8 cellular contexts compared by ENCODE assay signal in genomic region chr9:131738838-131739191, GRCh38. TPM values are rescaled to one million over a fixed set of nuclear protein-coding genes. Genes with fewer than 3 reads are reported as not detected.
DNase-seq lines count a peak whose midpoint lies in the region; ATAC-seq and TF ChIP-seq lines count a peak whose summit lies in the region.

No MANE protein-coding gene starts in this region.

- ATAC-seq in heart right ventricle (peak in 2 of 8 donors; percentile 9 to 10), HG02870 (IDR thresholded peaks at IDR 0.05; ENCODE audit: unreplicated experiment) (no peak)
- ATAC-seq in stimulated activated naive CD8-positive, alpha-beta T cell treated with anti-CD3 and anti-CD28 coated beads, Interleukin-15, amount 100 ng/mL, for 72 hours, result peak; percentile 10

- H3K4me1 ChIP-seq in heart right ventricle, result peaks cover 10 to 65% (median 57%) of the 10 kb centered on the region in 9 donors
- H3K4me1 ChIP-seq in iPS-18a (ENCODE audit: control insufficient read depth, low read depth, low read length), result peaks cover 5% of the 10 kb centered on the region

- peaks cover 59% of the 10 kb centered on the region for H3K4me1 Mint-ChIP-seq in activated CD4-positive, alpha-beta memory T cell treated with anti-CD3 and anti-CD28 coated beads, Interleukin-2, amount 10 ng/mL, durations not matched to agents 7 days and 5 days
- peaks cover 62% of the 10 kb centered on the region for H3K4me1 Mint-ChIP-seq in stimulated activated naive CD8-positive, alpha-beta T cell treated with anti-CD3 and anti-CD28 coated beads, Interleukin-15, amount 100 ng/mL, for 72 hours

- H3K27me3 ChIP-seq in heart right ventricle, result no peaks in the 10 kb centered on the region
- H3K27me3 ChIP-seq in iPS-18a (ENCODE audit: control insufficient read depth, insufficient read depth, low read length), result no peaks in the 10 kb centered on the region

- WGBS in heart right ventricle, 2 donors, result 22 to 23% methylated on average over 7 of the region's 7 CpGs

- H3K9me3 Mint-ChIP-seq in activated CD4-positive, alpha-beta memory T cell treated with anti-CD3 and anti-CD28 coated beads, Interleukin-2, amount 10 ng/mL, durations not matched to agents 7 days and 5 days, result no peaks in the 10 kb centered on the region
- no peaks in the 10 kb centered on the region for H3K9me3 Mint-ChIP-seq in stimulated activated naive CD8-positive, alpha-beta T cell treated with anti-CD3 and anti-CD28 coated beads, Interleukin-15, amount 100 ng/mL, for 72 hours

- DNase-seq in heart right ventricle (no peak), cardiac septum (ENCODE audit: low spot score) (no peak), putamen (ENCODE audit: low spot score) (no peak), NOMO-1 treated with dmso at 0.1 percent for 144 hours (lab: John Stamatoyannopoulos, UW; ENCODE audit: unreplicated experiment) (no peak)
- no peak for DNase-seq in activated CD4-positive, alpha-beta memory T cell treated with anti-CD3 and anti-CD28 coated beads, Interleukin-2, amount 10 ng/mL, durations not matched to agents 7 days and 5 days
- peak in 1 of 2 donors; percentile 26 for DNase-seq in stimulated activated naive CD8-positive, alpha-beta T cell treated with anti-CD3 and anti-CD28 coated beads, Interleukin-15, amount 100 ng/mL, for 72 hours

- peak overlapping the region; percentile 71 for H3K9ac ChIP-seq in iPS-18a (ENCODE audit: low read length)

- intact Hi-C loops in heart right ventricle (cut with DNase I), result loop anchor here in 6 of 10 donors (2.0 to 10.0 kb wide), 5 partner anchors 37 to 146 kb away; no protein-coding TSS in a partner anchor
- intact Hi-C loops in cardiac septum (cut with DNase I), result loop anchor here (5.0 kb wide), 1 partner anchor 122 kb away; no protein-coding TSS in a partner anchor

- peak overlapping the region; percentile 97 for H3K4me3 Mint-ChIP-seq in activated CD4-positive, alpha-beta memory T cell treated with anti-CD3 and anti-CD28 coated beads, Interleukin-2, amount 10 ng/mL, durations not matched to agents 7 days and 5 days
- H3K4me3 Mint-ChIP-seq in stimulated activated naive CD8-positive, alpha-beta T cell treated with anti-CD3 and anti-CD28 coated beads, Interleukin-15, amount 100 ng/mL, for 72 hours, result peak overlapping the region; percentile 93 to 98

- H3K27me3 Mint-ChIP-seq in activated CD4-positive, alpha-beta memory T cell treated with anti-CD3 and anti-CD28 coated beads, Interleukin-2, amount 10 ng/mL, durations not matched to agents 7 days and 5 days, result no peaks in the 10 kb centered on the region
- no peaks in the 10 kb centered on the region for H3K27me3 Mint-ChIP-seq in stimulated activated naive CD8-positive, alpha-beta T cell treated with anti-CD3 and anti-CD28 coated beads, Interleukin-15, amount 100 ng/mL, for 72 hours

- TF ChIP-seq CTCF in heart right ventricle (IDR thresholded peaks at IDR 0.05), result no peak

- H3K9me3 ChIP-seq in heart right ventricle, result no peaks in the 10 kb centered on the region
- H3K9me3 ChIP-seq in iPS-18a (ENCODE audit: control insufficient read depth, low read depth, low read length), result no peaks in the 10 kb centered on the region

- H3K36me3 Mint-ChIP-seq in activated CD4-positive, alpha-beta memory T cell treated with anti-CD3 and anti-CD28 coated beads, Interleukin-2, amount 10 ng/mL, durations not matched to agents 7 days and 5 days (ENCODE audit: low read depth), result peaks cover 41% of the 10 kb centered on the region

- POLR2A ChIA-PET in activated CD4-positive, alpha-beta memory T cell treated with anti-CD3 and anti-CD28 coated beads, Interleukin-2, amount 10 ng/mL, durations not matched to agents 7 days and 5 days (lab: Charles Lee), result interaction anchor here (0.7 to 14.7 kb wide), 15 partner anchors 10 to 465 kb away, joined by 3 to 238 read pairs (median 5); partner anchors contain the start of gene POMT1

- H3K27ac ChIP-seq in heart right ventricle (peak overlapping the region; percentile 70 to 96 (median 90)), iPS-18a (ENCODE audit: low read length) (no peak overlapping the region)

- H3K4me3 ChIP-seq in heart right ventricle, result peak overlapping the region; percentile 58 to 90 (median 70)
- H3K4me3 ChIP-seq in iPS-18a (ENCODE audit: low read length), result peak overlapping the region; percentile 87

- H3K36me3 ChIP-seq in heart right ventricle, result peaks cover 0 to 6% (median 0%) of the 10 kb centered on the region in 9 donors
- H3K36me3 ChIP-seq in iPS-18a (ENCODE audit: control insufficient read depth, low read depth, low read length), result no peaks in the 10 kb centered on the region

- CTCF ChIA-PET in activated CD4-positive, alpha-beta memory T cell treated with anti-CD3 and anti-CD28 coated beads, Interleukin-2, amount 10 ng/mL, durations not matched to agents 7 days and 5 days (lab: Charles Lee), result interaction anchor here (0.8 to 7.9 kb wide), 17 partner anchors 11 to 365 kb away, joined by 3 to 78 read pairs (median 4); no protein-coding TSS in a partner anchor

- peak overlapping the region; percentile 92 for H3K27ac Mint-ChIP-seq in activated CD4-positive, alpha-beta memory T cell treated with anti-CD3 and anti-CD28 coated beads, Interleukin-2, amount 10 ng/mL, durations not matched to agents 7 days and 5 days
- peak overlapping the region; percentile 93 to 94 for H3K27ac Mint-ChIP-seq in stimulated activated naive CD8-positive, alpha-beta T cell treated with anti-CD3 and anti-CD28 coated beads, Interleukin-15, amount 100 ng/mL, for 72 hours

RNA-seq across cellular contexts. Expression of gene RAPGEF1, which starts 1.1 kb away (rescaled TPM):
- total RNA-seq in heart right ventricle, result 100 to 1,000 TPM in 7 of 10 donors, 10 to 100 TPM in 3; 84.0 to 135 (median 120) TPM
- 10 to 100 TPM; 39.6 to 39.9 TPM for polyA plus RNA-seq in heart right ventricle
- 115 TPM for total RNA-seq in cardiac septum
- 100 to 1,000 TPM; 149 to 158 TPM for total RNA-seq in activated CD4-positive, alpha-beta memory T cell treated with anti-CD3 and anti-CD28 coated beads, Interleukin-2, amount 10 ng/mL, durations not matched to agents 7 days and 5 days
